In the genomic region with DNA sequence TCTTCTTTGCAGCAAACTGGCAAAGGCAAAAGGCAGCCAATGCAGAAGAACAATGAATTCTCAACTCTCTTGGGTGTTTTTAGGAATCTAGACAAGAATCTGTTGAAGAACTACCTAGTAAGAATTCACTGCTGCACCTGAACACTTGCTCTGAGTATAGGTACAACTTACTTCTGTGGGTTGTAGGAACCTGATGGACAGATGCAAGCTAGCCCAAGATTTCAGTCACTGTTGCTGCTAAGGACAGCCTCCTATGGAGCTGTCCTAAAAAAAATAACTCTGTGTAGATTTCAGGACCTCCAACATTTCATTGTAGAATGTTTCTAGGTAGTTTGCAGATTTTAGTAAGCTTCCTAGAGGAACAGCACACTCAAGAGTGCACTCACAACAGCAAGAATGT, we compare ENCODE assay signal across 27 cellular contexts.
A peak's percentile ranks its signal among the peaks of the same experiment; 100 is the strongest.
DNase-seq lines count a peak whose midpoint lies in the region; ATAC-seq, FAIRE-seq and TF ChIP-seq lines count a peak whose summit lies in the region.
"Had no signal": no experiment of that assay in that cellular context is flagged by ENCODE, and none has a peak within 500 bp of the region (broad histone marks: within the 10 kb centered on the region; RNA-seq: fewer than 3 reads in every experiment).

No MANE protein-coding gene starts in this region.

- H3K4me2 ChIP-seq in endothelial cell of umbilical vein (ENCODE audit: insufficient read depth, low read length) = no peak overlapping the region

- CTCF ChIA-PET in endothelial cell of umbilical vein (lab: Charles Lee) = no interaction called here

- FAIRE-seq in endothelial cell of umbilical vein (lab: Jason Lieb, UNC) = peak; percentile 33
- FAIRE-seq: bronchial epithelial cell, HTR-8/SVneo, small intestine had no signal

- no peaks in the 10 kb centered on the region for H3K36me3 ChIP-seq in endothelial cell of umbilical vein (ENCODE audit: control insufficient read depth in 2 of 2, extremely low read depth in 1 of 2, insufficient read depth in 2 of 2, low read length in 2 of 2)
- H3K36me3 ChIP-seq: colonic mucosa, neutrophil had no signal

- POLR2A ChIA-PET in endothelial cell of umbilical vein (lab: Charles Lee) = no interaction called here

- ATAC-seq in GM18870 (IDR thresholded peaks at IDR 0.05; ENCODE audit: unreplicated experiment) (peak; percentile 11), GM21515 (IDR thresholded peaks at IDR 0.05; ENCODE audit: unreplicated experiment) (peak; percentile 11), HG03039 (IDR thresholded peaks at IDR 0.05; ENCODE audit: unreplicated experiment) (peak; percentile 6)
- ATAC-seq: PC-3 had no signal

- H3K27ac ChIP-seq in endothelial cell of umbilical vein (ENCODE audit: insufficient read depth, low read depth, low read length) = no peak overlapping the region
- H3K27ac ChIP-seq: colonic mucosa, neutrophil had no signal

- H4K20me1 ChIP-seq in endothelial cell of umbilical vein (replicated peaks; ENCODE audit: control insufficient read depth, extremely low read depth, insufficient read depth, low read length) = no peaks in the 10 kb centered on the region

- no peaks in the 10 kb centered on the region for H3K4me1 ChIP-seq in endothelial cell of umbilical vein (ENCODE audit: control insufficient read depth, extremely low read depth, insufficient read depth, low read length)
- H3K4me1 ChIP-seq: colonic mucosa had no signal

- peaks cover 3% of the 10 kb centered on the region for H3K9me3 ChIP-seq in endothelial cell of umbilical vein (replicated peaks; ENCODE audit: control insufficient read depth, insufficient read depth, low read length)
- H3K9me3 ChIP-seq: colonic mucosa, neutrophil had no signal

- no peak for DNase-seq in endothelial cell of umbilical vein (ENCODE audit: low read depth, low spot score)
- no peak for DNase-seq in DMS53 treated with DMSO at 0.1 percent for 48 hours (lab: John Stamatoyannopoulos, UW; ENCODE audit: unreplicated experiment)
- DNase-seq in activated T-cell treated with anti-CD3 and anti-CD28 coated beads, Interleukin-2, amount 50 U/mL, for 48 hours = no peak
- DNase-seq in stimulated activated CD4-positive, alpha-beta T cell treated with anti-CD3 and anti-CD28 coated beads, Interleukin-4, amount 100 ng/mL, for 1 hour = no peak
- DNase-seq in NCI-H187 (lab: John Stamatoyannopoulos, UW) = no peak
- DNase-seq: activated CD4-positive, alpha-beta T cell treated with anti-CD3 and anti-CD28 coated beads for 1 hour; activated naive CD4-positive, alpha-beta T cell treated with anti-CD3 and anti-CD28 coated beads, Interleukin-2, amount 10 ng/mL, durations not matched to agents 7 days and 5 days; amygdala; colonic mucosa; endodermal cell; HFFc6; Karpas-422; mammary epithelial cell; NCI-H1092; NCI-H1930; NCI-H226; PC-3; Right ventricle myocardium superior; small intestine; stimulated activated naive CD4-positive, alpha-beta T cell treated with Interleukin-2 at 50 U/mL for 16 hours; SW 1271 had no signal

- intact Hi-C loops in endothelial cell of umbilical vein (cut with micrococcal nuclease) = no loop called here

- TF ChIP-seq POLR2A in endothelial cell of umbilical vein (IDR thresholded peaks at IDR 0.05; ENCODE audit: low read depth, low read length) = no peak

- H3K79me2 ChIP-seq in endothelial cell of umbilical vein (ENCODE audit: control insufficient read depth, insufficient read depth, low read length) = no peaks in the 10 kb centered on the region

- H3K27me3 ChIP-seq in endothelial cell of umbilical vein (ENCODE audit: control insufficient read depth in 2 of 2, insufficient read depth in 2 of 2, low read length in 2 of 2) = no peaks in the 10 kb centered on the region
- H3K27me3 ChIP-seq: colonic mucosa, neutrophil had no signal

- H3K9me1 ChIP-seq in endothelial cell of umbilical vein (replicated peaks; ENCODE audit: control insufficient read depth, extremely low read depth, insufficient read depth, low read length) = no peaks in the 10 kb centered on the region

- H2AFZ ChIP-seq in endothelial cell of umbilical vein (ENCODE audit: low read depth, low read length) = no peak overlapping the region

- no peak for TF ChIP-seq CTCF in endothelial cell of umbilical vein (IDR thresholded peaks at IDR 0.05; ENCODE audit: extremely low read depth in 1 of 2, insufficient read depth in 1 of 2, low read depth in 1 of 2, low read length in 2 of 2)

- no TSS peak for BruUV-seq in endothelial cell of umbilical vein (replicated peaks; lab: Mats Ljungman, UMichigan)

- H3K9ac ChIP-seq in endothelial cell of umbilical vein (replicated peaks; ENCODE audit: extremely low read depth, insufficient read depth, low read length) = no peak overlapping the region

- H3K4me3 ChIP-seq in endothelial cell of umbilical vein (replicated peaks in 1 of 3; ENCODE audit: insufficient read depth in 1 of 3, low read depth in 1 of 3, low read length in 3 of 3) = no peak overlapping the region
- H3K4me3 ChIP-seq: colonic mucosa had no signal

- dilution Hi-C loops in endothelial cell of umbilical vein (cut with MboI; ENCODE audit: extremely low pct_ligation_motif_present, low sequenced_read_pairs) = no loop called here

TF ChIP-seq in endothelial cell of umbilical vein, 7 proteins besides CTCF, POLR2A, EP300 and RAD21:
- TF ChIP-seq, protein P1, sequence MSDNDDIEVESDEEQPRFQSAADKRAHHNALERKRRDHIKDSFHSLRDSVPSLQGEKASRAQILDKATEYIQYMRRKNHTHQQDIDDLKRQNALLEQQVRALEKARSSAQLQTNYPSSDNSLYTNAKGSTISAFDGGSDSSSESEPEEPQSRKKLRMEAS (IDR thresholded peaks at IDR 0.05; ENCODE audit: insufficient read depth, insufficient read length) = no peak
- TF ChIP-seq EZH2 (IDR thresholded peaks at IDR 0.05; ENCODE audit: borderline replicate concordance, low read depth, low read length, severe bottlenecking) (no peak), POLR2AphosphoS5 (IDR thresholded peaks at IDR 0.05; ENCODE audit: insufficient read depth, low read depth, low read length) (no peak), JUN (IDR thresholded peaks at IDR 0.05; ENCODE audit: borderline replicate concordance, insufficient read depth, insufficient read length, low read depth) (no peak), FOS (IDR thresholded peaks at IDR 0.05; ENCODE audit: borderline replicate concordance, insufficient read depth, low read length) (no peak), GATA2 (IDR thresholded peaks at IDR 0.05; ENCODE audit: insufficient read depth, insufficient read length, low read depth, low read length) (no peak), MYC (IDR thresholded peaks at IDR 0.05; ENCODE audit: low read depth, low read length) (no peak)
